16 cellular contexts compared by ENCODE assay signal in genomic region chr20:48294196-48294595, GRCh38.
A peak's percentile ranks its signal among the peaks of the same experiment; 100 is the strongest.
DNase-seq lines count a peak whose midpoint lies in the region; ATAC-seq, FAIRE-seq and TF ChIP-seq lines count a peak whose summit lies in the region.
"Had no signal": no experiment of that assay in that cellular context is flagged by ENCODE, and none has a peak within 500 bp of the region (broad histone marks: within the 10 kb centered on the region; RNA-seq: fewer than 3 reads in every experiment).

No MANE protein-coding gene starts in this region.

- H3K4me3 Mint-ChIP-seq in WTC11 = no peak overlapping the region
- H3K4me3 Mint-ChIP-seq in activated T-cell treated with anti-CD3 and anti-CD28 coated beads, Interleukin-2, amount 50 U/mL, for 24 hours = no peak overlapping the region
- H3K4me3 Mint-ChIP-seq: neural progenitor cell had no signal

- H3K9me3 Mint-ChIP-seq in WTC11 = peaks cover 8% of the 10 kb centered on the region; the same call in 1 of the 2 replicates
- no peaks in the 10 kb centered on the region for H3K9me3 Mint-ChIP-seq in activated T-cell treated with anti-CD3 and anti-CD28 coated beads, Interleukin-2, amount 50 U/mL, for 24 hours
- H3K9me3 Mint-ChIP-seq: activated naive CD4-positive, alpha-beta T cell treated with anti-CD3 and anti-CD28 coated beads, Interleukin-2, amount 50 U/mL, for 72 hours had no signal

- no peak for TF ChIP-seq POLR2A in A549 (IDR thresholded peaks at IDR 0.05; ENCODE audit: low read length)

- ATAC-seq in A549 (no peak), WTC11 (no peak)
- ATAC-seq: activated naive CD4-positive, alpha-beta T cell treated with anti-CD3 and anti-CD28 coated beads, Interleukin-2, amount 50 U/mL, for 72 hours had no signal

- peak overlapping the region; percentile 44; the same call in 1 of the 2 replicates for H3K27ac Mint-ChIP-seq in WTC11
- no peak overlapping the region for H3K27ac Mint-ChIP-seq in activated T-cell treated with anti-CD3 and anti-CD28 coated beads, Interleukin-2, amount 50 U/mL, for 24 hours
- H3K27ac Mint-ChIP-seq: activated naive CD4-positive, alpha-beta T cell treated with anti-CD3 and anti-CD28 coated beads, Interleukin-2, amount 50 U/mL, for 72 hours had no signal

- H3K9me3 ChIP-seq in A549 (peaks cover 4% of the 10 kb centered on the region; the same call in 1 of the 3 replicates), HUES6 (ENCODE audit: control insufficient read depth, insufficient read depth, low read depth, low read length) (peaks cover 6% of the 10 kb centered on the region; the same call in 1 of the 2 replicates)

- CTCF ChIA-PET in A549 (lab: Yijun Ruan, JAX) (interaction anchor here (1.0 to 8.3 kb wide), 5 partner anchors 8 to 616 kb away, joined by 3 to 85 read pairs (median 16); partner anchors contain the start of gene SULF2), WTC11 (lab: Charles Lee) (interaction anchor here (0.8 to 3.5 kb wide), 2 partner anchors 326 to 508 kb away, joined by 4 to 28 read pairs; partner anchors contain the start of gene SULF2)

- no peak for FAIRE-seq in A549 (lab: Jason Lieb, UNC)

- POLR2A ChIA-PET in A549 (lab: Yijun Ruan, JAX) = no interaction called here
- POLR2A ChIA-PET in WTC11 (lab: Charles Lee) = interaction anchor here (0.6 kb wide), 1 partner anchor 39 kb away, joined by 5 read pairs; no protein-coding TSS in a partner anchor

- peak overlapping the region; percentile 60 to 85 for H3K27ac ChIP-seq in A549
- peak overlapping the region; percentile 93; the same call in 1 of the 2 replicates for H3K27ac ChIP-seq in HUES6 (ENCODE audit: low read depth, low read length)
- H3K27ac ChIP-seq: tibial nerve had no signal

- H3K4me1 Mint-ChIP-seq in WTC11 = peaks cover 63% of the 10 kb centered on the region
- no peaks in the 10 kb centered on the region for H3K4me1 Mint-ChIP-seq in activated T-cell treated with anti-CD3 and anti-CD28 coated beads, Interleukin-2, amount 50 U/mL, for 24 hours (ENCODE audit: low read depth)

- no peaks in the 10 kb centered on the region for H3K36me3 ChIP-seq in HUES6 (ENCODE audit: control insufficient read depth, insufficient read depth, low read length)
- H3K36me3 ChIP-seq: neural progenitor cell, tibial nerve had no signal

- no peak for TF ChIP-seq EP300 in A549 (IDR thresholded peaks at IDR 0.05)

- no peak for TF ChIP-seq RAD21 in A549 (conservative IDR thresholded peaks at IDR 0.05 in 1 of 2, IDR thresholded peaks at IDR 0.05 in 1 of 2)

- peak overlapping the region; percentile 70 for H3K9ac ChIP-seq in HUES6 (ENCODE audit: low read length)
- H3K9ac ChIP-seq: neural progenitor cell had no signal

- H3K36me3 Mint-ChIP-seq in WTC11 = peaks cover 4% of the 10 kb centered on the region; the same call in 1 of the 2 replicates
- no peaks in the 10 kb centered on the region for H3K36me3 Mint-ChIP-seq in activated T-cell treated with anti-CD3 and anti-CD28 coated beads, Interleukin-2, amount 50 U/mL, for 24 hours (ENCODE audit: low read depth)
- H3K36me3 Mint-ChIP-seq: activated naive CD4-positive, alpha-beta T cell treated with anti-CD3 and anti-CD28 coated beads, Interleukin-2, amount 50 U/mL, for 72 hours; neural progenitor cell had no signal

- no peaks in the 10 kb centered on the region for H3K27me3 Mint-ChIP-seq in WTC11 (ENCODE audit: low read depth)
- peaks cover 23% of the 10 kb centered on the region for H3K27me3 Mint-ChIP-seq in activated T-cell treated with anti-CD3 and anti-CD28 coated beads, Interleukin-2, amount 50 U/mL, for 24 hours

- TF ChIP-seq CTCF in A549 (IDR thresholded peaks at IDR 0.05) (no peak), WTC11 (IDR thresholded peaks at IDR 0.05) (no peak)

- DNase-seq in A549 (ENCODE audit: low read depth in 1 of 2, low spot score in 1 of 2) (no peak), WTC11 (ENCODE audit: low spot score) (no peak), iris pigment epithelial cell (ENCODE audit: low read depth) (peak; percentile 74), NCI-H526 treated with DMSO at 0.1 percent for 48 hours (lab: John Stamatoyannopoulos, UW) (no peak), cerebellar nuclear complex (lab: John Stamatoyannopoulos, UW) (no peak), iPS-NIHi7 (ENCODE audit: extremely low spot score) (no peak)
- no peak for DNase-seq in activated T-cell treated with anti-CD3 and anti-CD28 coated beads, Interleukin-2, amount 50 U/mL, for 24 hours
- DNase-seq: ACHN, DMS153, NCI-H1436, NCI-H524 treated with DMSO at 0.1 percent for 48 hours, SIG-M5 had no signal

- peak overlapping the region; percentile 7; the same call in 1 of the 3 replicates for H3K4me2 ChIP-seq in A549

- H3K4me3 ChIP-seq in A549 (no peak overlapping the region), HUES6 (ENCODE audit: low read depth, low read length) (no peak overlapping the region)
- H3K4me3 ChIP-seq: neural progenitor cell, tibial nerve had no signal

- WGBS in A549 (ENCODE audit: missing lambda C conversion rate) = 88% methylated on average over 5 of the region's 5 CpGs

- H3K27me3 ChIP-seq in HUES6 (ENCODE audit: control insufficient read depth, insufficient read depth, low read length) = no peaks in the 10 kb centered on the region
- H3K27me3 ChIP-seq: neural progenitor cell, tibial nerve had no signal

- H3K4me1 ChIP-seq in A549 (peaks cover 49% of the 10 kb centered on the region), HUES6 (ENCODE audit: control insufficient read depth, insufficient read depth, low read length) (peaks cover 56% of the 10 kb centered on the region)

TF ChIP-seq in A549, 52 proteins besides CTCF, POLR2A, EP300 and RAD21:
- TF ChIP-seq, protein P1, sequence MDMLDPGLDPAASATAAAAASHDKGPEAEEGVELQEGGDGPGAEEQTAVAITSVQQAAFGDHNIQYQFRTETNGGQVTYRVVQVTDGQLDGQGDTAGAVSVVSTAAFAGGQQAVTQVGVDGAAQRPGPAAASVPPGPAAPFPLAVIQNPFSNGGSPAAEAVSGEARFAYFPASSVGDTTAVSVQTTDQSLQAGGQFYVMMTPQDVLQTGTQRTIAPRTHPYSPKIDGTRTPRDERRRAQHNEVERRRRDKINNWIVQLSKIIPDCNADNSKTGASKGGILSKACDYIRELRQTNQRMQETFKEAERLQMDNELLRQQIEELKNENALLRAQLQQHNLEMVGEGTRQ (IDR thresholded peaks at IDR 0.05) = 0 out of 2 replicates have a peak, but pooled peaks have one; percentile 8
- no peak for TF ChIP-seq BCL3 (IDR thresholded peaks at IDR 0.05)
TF ChIP-seq in A549: peak in this region for 1.

TF ChIP-seq in WTC11, 78 proteins besides CTCF, POLR2A, EP300 and RAD21 (continues in another document):
- TF ChIP-seq ZMAT4 (CRISPR knock-in tag; IDR thresholded peaks at IDR 0.05) (no peak), KAT7 (CRISPR knock-in tag; IDR thresholded peaks at IDR 0.05; ENCODE audit: borderline replicate concordance) (no peak), ZBTB43 (CRISPR knock-in tag; IDR thresholded peaks at IDR 0.05) (no peak), SOX15 (CRISPR knock-in tag; IDR thresholded peaks at IDR 0.05) (no peak), ATF1 (CRISPR knock-in tag; IDR thresholded peaks at IDR 0.05) (no peak)
- TF ChIP-seq, protein P2, sequence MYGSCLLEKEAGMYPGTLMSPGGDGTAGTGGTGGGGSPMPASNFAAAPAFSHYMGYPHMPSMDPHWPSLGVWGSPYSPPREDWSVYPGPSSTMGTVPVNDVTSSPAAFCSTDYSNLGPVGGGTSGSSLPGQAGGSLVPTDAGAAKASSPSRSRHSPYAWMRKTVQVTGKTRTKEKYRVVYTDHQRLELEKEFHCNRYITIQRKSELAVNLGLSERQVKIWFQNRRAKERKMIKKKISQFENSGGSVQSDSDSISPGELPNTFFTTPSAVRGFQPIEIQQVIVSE (CRISPR knock-in tag; IDR thresholded peaks at IDR 0.05; ENCODE audit: borderline replicate concordance) = no peak
- TF ChIP-seq, protein P1 (CRISPR knock-in tag; IDR thresholded peaks at IDR 0.05) = peak; percentile 29; the same call in 1 of the 2 replicates
- TF ChIP-seq, protein P3, sequence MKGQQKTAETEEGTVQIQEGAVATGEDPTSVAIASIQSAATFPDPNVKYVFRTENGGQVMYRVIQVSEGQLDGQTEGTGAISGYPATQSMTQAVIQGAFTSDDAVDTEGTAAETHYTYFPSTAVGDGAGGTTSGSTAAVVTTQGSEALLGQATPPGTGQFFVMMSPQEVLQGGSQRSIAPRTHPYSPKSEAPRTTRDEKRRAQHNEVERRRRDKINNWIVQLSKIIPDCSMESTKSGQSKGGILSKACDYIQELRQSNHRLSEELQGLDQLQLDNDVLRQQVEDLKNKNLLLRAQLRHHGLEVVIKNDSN (CRISPR knock-in tag; IDR thresholded peaks at IDR 0.05) = 0 out of 2 replicates have a peak, but pooled peaks have one; percentile 18
